ENCODE assay signal across 22 cellular contexts in the genomic region with DNA sequence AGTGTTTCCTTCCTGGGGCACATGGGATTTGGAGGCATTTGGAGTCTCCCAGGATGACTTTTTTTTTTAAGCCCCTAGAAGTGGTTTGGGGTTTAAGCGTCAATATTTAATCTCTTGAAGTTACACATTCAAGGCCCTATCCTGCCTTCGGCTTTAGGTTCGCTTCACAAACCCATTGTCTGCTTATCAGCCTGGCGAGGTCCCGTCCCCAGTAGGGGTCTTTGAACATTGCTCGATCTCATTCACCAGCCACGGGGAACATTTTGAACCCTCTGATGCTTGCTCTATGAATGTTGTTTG.
"Had no signal": no experiment of that assay in that cellular context is flagged by ENCODE, and none has a peak within 500 bp of the region (broad histone marks: within the 10 kb centered on the region; RNA-seq: fewer than 3 reads in every experiment).

No MANE protein-coding gene starts in this region.

- H3K27me3 Mint-ChIP-seq: activated CD4-positive, alpha-beta memory T cell treated with anti-CD3 and anti-CD28 coated beads, Interleukin-2, amount 10 ng/mL, durations not matched to agents 7 days and 5 days; activated CD4-positive, alpha-beta T cell treated with anti-CD3 and anti-CD28 coated beads, Interleukin-2, amount 10 ng/mL, durations not matched to agents 24 days and 14 days; activated CD8-positive, alpha-beta memory T cell treated with anti-CD3 and anti-CD28 coated beads, Interleukin-2, amount 10 ng/mL, durations not matched to agents 7 days and 5 days; naive thymus-derived CD8-positive, alpha-beta T cell; stimulated activated memory B cell treated with anti-CD40 and anti-IgM and Interleukin-4, amounts not matched to agents 10 μg/mL and 1 μg/mL and 100 μg/mL, for 72 hours had no signal

- H3K36me3 Mint-ChIP-seq: activated CD8-positive, alpha-beta memory T cell treated with anti-CD3 and anti-CD28 coated beads, Interleukin-2, amount 10 ng/mL, durations not matched to agents 7 days and 5 days; activated naive CD4-positive, alpha-beta T cell treated with anti-CD3 and anti-CD28 coated beads, Interleukin-2, amount 50 U/mL, for 72 hours; stimulated activated memory B cell treated with anti-CD40 and anti-IgM and Interleukin-4, amounts not matched to agents 10 μg/mL and 1 μg/mL and 100 μg/mL, for 72 hours had no signal

- H3K9me3 Mint-ChIP-seq: activated CD4-positive, alpha-beta memory T cell treated with anti-CD3 and anti-CD28 coated beads, Interleukin-2, amount 10 ng/mL, durations not matched to agents 7 days and 5 days; activated CD4-positive, alpha-beta T cell treated with anti-CD3 and anti-CD28 coated beads, Interleukin-2, amount 10 ng/mL, durations not matched to agents 24 days and 14 days; activated naive CD4-positive, alpha-beta T cell treated with anti-CD3 and anti-CD28 coated beads, Interleukin-2, amount 50 U/mL, for 72 hours; activated T-cell treated with anti-CD3 and anti-CD28 coated beads, Interleukin-2, amount 50 U/mL, for 72 hours; naive thymus-derived CD8-positive, alpha-beta T cell; stimulated activated memory B cell treated with anti-CD40 and anti-IgM and Interleukin-4, amounts not matched to agents 10 μg/mL and 1 μg/mL and 100 μg/mL, for 72 hours had no signal

- H3K4me1 Mint-ChIP-seq: activated CD4-positive, alpha-beta T cell treated with anti-CD3 and anti-CD28 coated beads, Interleukin-2, amount 10 ng/mL, durations not matched to agents 24 days and 14 days; activated CD8-positive, alpha-beta memory T cell treated with anti-CD3 and anti-CD28 coated beads, Interleukin-2, amount 10 ng/mL, durations not matched to agents 7 days and 5 days had no signal

- H3K9me3 ChIP-seq: body of pancreas, ovary, suprapubic skin, tibial nerve had no signal

- DNase-seq: activated CD4-positive, alpha-beta T cell treated with anti-CD3 and anti-CD28 coated beads, Interleukin-2, amount 10 ng/mL, durations not matched to agents 24 days and 14 days; activated naive CD4-positive, alpha-beta T cell; activated T-cell treated with anti-CD3 and anti-CD28 coated beads for 4 hours; activated T-cell treated with anti-CD3 and anti-CD28 coated beads, Interleukin-2, amount 50 U/mL, for 72 hours; effector memory CD4-positive, alpha-beta T cell; hippocampal formation; mammary epithelial cell; stimulated activated CD4-positive, alpha-beta T cell treated with anti-CD3 and anti-CD28 coated beads, Interleukin-1b, Interleukin-23, amount 100 ng/mL, for 48 hours had no signal

- H3K27ac ChIP-seq: body of pancreas, ovary, SK-N-MC, suprapubic skin, tibial nerve had no signal

- H3K4me1 ChIP-seq: suprapubic skin, tibial nerve had no signal

- ATAC-seq: activated CD4-positive, CD25-positive, alpha-beta regulatory T cell treated with anti-CD3 and anti-CD28 coated beads, Interleukin-2, amount 50 U/mL, for 24 hours; activated CD8-positive, alpha-beta memory T cell treated with anti-CD3 and anti-CD28 coated beads, Interleukin-2, amount 10 ng/mL, durations not matched to agents 7 days and 5 days; activated naive CD4-positive, alpha-beta T cell treated with anti-CD3 and anti-CD28 coated beads, Interleukin-2, amount 50 U/mL, for 72 hours; activated T-cell treated with anti-CD3 and anti-CD28 coated beads, Interleukin-2, amount 50 U/mL, for 72 hours; body of pancreas; left cardiac atrium; naive thymus-derived CD8-positive, alpha-beta T cell; sciatic nerve; stimulated activated memory B cell treated with anti-CD40 and anti-IgM and Interleukin-4, amounts not matched to agents 10 μg/mL and 1 μg/mL and 100 μg/mL, for 72 hours had no signal

- H3K27me3 ChIP-seq: body of pancreas, ovary, tibial nerve had no signal

- H3K27ac Mint-ChIP-seq: activated CD4-positive, alpha-beta memory T cell treated with anti-CD3 and anti-CD28 coated beads, Interleukin-2, amount 10 ng/mL, durations not matched to agents 7 days and 5 days; activated CD4-positive, alpha-beta T cell treated with anti-CD3 and anti-CD28 coated beads, Interleukin-2, amount 10 ng/mL, durations not matched to agents 24 days and 14 days; activated CD8-positive, alpha-beta memory T cell treated with anti-CD3 and anti-CD28 coated beads, Interleukin-2, amount 10 ng/mL, durations not matched to agents 7 days and 5 days; activated T-cell treated with anti-CD3 and anti-CD28 coated beads, Interleukin-2, amount 50 U/mL, for 72 hours; progenitor cell of endocrine pancreas; stimulated activated memory B cell treated with anti-CD40 and anti-IgM and Interleukin-4, amounts not matched to agents 10 μg/mL and 1 μg/mL and 100 μg/mL, for 72 hours had no signal

- H3K4me3 ChIP-seq: body of pancreas, ovary, SK-N-MC, suprapubic skin, tibial nerve had no signal

- H3K36me3 ChIP-seq: ovary, suprapubic skin, tibial nerve had no signal

- H3K4me3 Mint-ChIP-seq: activated CD4-positive, alpha-beta memory T cell treated with anti-CD3 and anti-CD28 coated beads, Interleukin-2, amount 10 ng/mL, durations not matched to agents 7 days and 5 days; activated CD4-positive, alpha-beta T cell treated with anti-CD3 and anti-CD28 coated beads, Interleukin-2, amount 10 ng/mL, durations not matched to agents 24 days and 14 days; activated CD8-positive, alpha-beta memory T cell treated with anti-CD3 and anti-CD28 coated beads, Interleukin-2, amount 10 ng/mL, durations not matched to agents 7 days and 5 days; activated T-cell treated with anti-CD3 and anti-CD28 coated beads, Interleukin-2, amount 50 U/mL, for 72 hours; naive thymus-derived CD8-positive, alpha-beta T cell; stimulated activated memory B cell treated with anti-CD40 and anti-IgM and Interleukin-4, amounts not matched to agents 10 μg/mL and 1 μg/mL and 100 μg/mL, for 72 hours had no signal
